17 cellular contexts compared by ENCODE assay signal in the genomic region with DNA sequence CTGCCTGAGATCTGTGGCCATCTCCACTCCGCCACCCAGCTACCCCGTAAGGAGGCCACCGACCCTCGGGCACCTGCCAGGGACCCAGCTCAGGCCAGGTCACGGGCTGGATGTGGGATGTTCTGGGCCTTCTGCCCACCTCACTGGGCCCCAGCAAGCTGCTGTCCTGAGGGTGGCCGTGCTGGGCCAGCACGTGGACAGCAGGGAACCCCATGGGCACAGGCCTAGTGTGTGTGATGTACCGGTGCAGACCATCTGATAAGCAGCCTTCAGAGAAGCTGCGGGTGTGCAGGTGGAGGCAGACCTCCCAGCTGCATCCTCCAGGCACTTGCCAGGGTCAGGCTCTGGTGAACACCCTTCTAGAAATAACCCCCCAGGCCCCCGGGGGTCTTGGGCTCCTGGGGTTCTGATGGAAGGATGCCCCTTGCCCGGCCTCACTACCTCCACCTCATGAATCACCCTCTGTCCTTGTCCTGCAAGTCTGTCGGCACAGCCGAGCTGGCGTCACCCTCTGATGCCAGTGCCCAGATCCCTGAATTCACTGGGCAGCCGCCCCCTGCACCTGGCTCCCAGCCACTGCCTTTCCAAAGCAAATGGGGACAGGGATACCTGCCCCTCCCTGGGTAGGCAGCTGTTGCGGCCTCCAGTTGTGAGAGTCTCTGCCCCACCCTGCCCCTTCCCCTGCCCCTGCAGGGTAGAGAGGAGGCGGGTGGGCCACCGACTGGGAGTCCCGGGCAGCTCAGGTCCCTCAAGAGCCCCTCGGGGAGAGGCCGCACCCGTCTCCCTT.
DNase-seq lines count a peak whose midpoint lies in the region; ATAC-seq and TF ChIP-seq lines count a peak whose summit lies in the region.
"Had no signal": no experiment of that assay in that cellular context is flagged by ENCODE, and none has a peak within 500 bp of the region (broad histone marks: within the 10 kb centered on the region; RNA-seq: fewer than 3 reads in every experiment).

No MANE protein-coding gene starts in this region.

- WGBS in adrenal gland, 4 donors = 45 to 64% (median 61%) methylated on average over 11 to 22 of the region's 22 CpGs
- 82% methylated on average over 22 of the region's 22 CpGs for WGBS in right cardiac atrium
- 60 to 82% (median 76%) methylated on average over 16 to 22 of the region's 22 CpGs for WGBS in spleen, 5 donors

- BruUV-seq in Calu3 (replicated peaks; lab: Mats Ljungman, UMichigan) = no TSS peak

- CTCF ChIA-PET in Calu3 (lab: Charles Lee) = interaction anchor here (1.6 kb wide), 1 partner anchor 137 kb away, joined by 4 read pairs; no protein-coding TSS in a partner anchor

- H3K36me3 Mint-ChIP-seq in IgD-negative memory B cell = no peaks in the 10 kb centered on the region
- H3K36me3 Mint-ChIP-seq in Calu3 (ENCODE audit: insufficient read depth, unreplicated experiment) = peaks cover 5% of the 10 kb centered on the region
- H3K36me3 Mint-ChIP-seq: T-cell had no signal

- no peaks in the 10 kb centered on the region for H3K27me3 ChIP-seq in adrenal gland
- no peaks in the 10 kb centered on the region for H3K27me3 ChIP-seq in right cardiac atrium (ENCODE audit: control insufficient read depth, insufficient read depth)
- no peaks in the 10 kb centered on the region for H3K27me3 ChIP-seq in spleen (replicated peaks in 1 of 7)
- H3K27me3 ChIP-seq: cardiac muscle cell, left lung had no signal

- no peak for TF ChIP-seq CTCF in adrenal gland (IDR thresholded peaks at IDR 0.05)
- no peak for TF ChIP-seq CTCF in spleen (IDR thresholded peaks at IDR 0.05 in 8 of 11, conservative IDR thresholded peaks at IDR 0.05 in 3 of 11)
- TF ChIP-seq CTCF in Calu3 (IDR thresholded peaks at IDR 0.05; ENCODE audit: unreplicated experiment) = no peak

- H3K4me3 Mint-ChIP-seq in IgD-negative memory B cell = peak overlapping the region in 1 of 4 donors; percentile 60
- H3K4me3 Mint-ChIP-seq in Calu3 (ENCODE audit: low read depth, unreplicated experiment) = no peak overlapping the region
- H3K4me3 Mint-ChIP-seq: activated CD4-positive, alpha-beta memory T cell treated with anti-CD3 and anti-CD28 coated beads, Interleukin-2, amount 10 ng/mL, durations not matched to agents 7 days and 5 days; T-cell had no signal

- H3K27ac Mint-ChIP-seq in IgD-negative memory B cell = peak overlapping the region in 2 of 3 donors; percentile 78 to 81
- H3K27ac Mint-ChIP-seq in Calu3 (ENCODE audit: unreplicated experiment) = no peak overlapping the region
- H3K27ac Mint-ChIP-seq: activated CD4-positive, alpha-beta memory T cell treated with anti-CD3 and anti-CD28 coated beads, Interleukin-2, amount 10 ng/mL, durations not matched to agents 7 days and 5 days; progenitor cell of endocrine pancreas; T-cell had no signal

- H3K27me3 Mint-ChIP-seq in IgD-negative memory B cell (no peaks in the 10 kb centered on the region), Calu3 (ENCODE audit: unreplicated experiment) (peaks cover 3% of the 10 kb centered on the region)
- H3K27me3 Mint-ChIP-seq: activated CD4-positive, alpha-beta memory T cell treated with anti-CD3 and anti-CD28 coated beads, Interleukin-2, amount 10 ng/mL, durations not matched to agents 7 days and 5 days; progenitor cell of endocrine pancreas; T-cell had no signal

- ATAC-seq in right cardiac atrium = no peak
- no peak for ATAC-seq in HG03045 (IDR thresholded peaks at IDR 0.05; ENCODE audit: unreplicated experiment)
- ATAC-seq: left lung, T-cell had no signal

- H3K36me3 ChIP-seq in adrenal gland (replicated peaks in 1 of 2) = no peaks in the 10 kb centered on the region
- H3K36me3 ChIP-seq in spleen = no peaks in the 10 kb centered on the region
- H3K36me3 ChIP-seq: cardiac muscle cell, left lung had no signal

- peak; percentile 58 to 88 (median 80) for DNase-seq in adrenal gland
- peak; percentile 12 to 56 (median 45) for DNase-seq in right cardiac atrium
- peak; percentile 80 for DNase-seq in spleen
- no peak for DNase-seq in KG1 (lab: John Stamatoyannopoulos, UW)
- DNase-seq in Calu3 = no peak
- no peak for DNase-seq in effector CD4-positive, alpha-beta T cell
- DNase-seq: activated CD4-positive, alpha-beta memory T cell treated with anti-CD3 and anti-CD28 coated beads, Interleukin-2, amount 10 ng/mL, durations not matched to agents 7 days and 5 days; GDM1; GM23248; NCI-H82; T-cell had no signal

- H3K9me3 Mint-ChIP-seq in IgD-negative memory B cell (no peaks in the 10 kb centered on the region), Calu3 (ENCODE audit: low read depth, unreplicated experiment) (no peaks in the 10 kb centered on the region)
- H3K9me3 Mint-ChIP-seq: activated CD4-positive, alpha-beta memory T cell treated with anti-CD3 and anti-CD28 coated beads, Interleukin-2, amount 10 ng/mL, durations not matched to agents 7 days and 5 days; T-cell had no signal

- no peak overlapping the region for H3K4me3 ChIP-seq in adrenal gland
- H3K4me3 ChIP-seq in right cardiac atrium (ENCODE audit: low read length) = no peak overlapping the region
- no peak overlapping the region for H3K4me3 ChIP-seq in spleen
- H3K4me3 ChIP-seq: cardiac muscle cell, GM23248, left lung had no signal

- H3K4me1 Mint-ChIP-seq in IgD-negative memory B cell (peaks cover 19 to 49% (median 34%) of the 10 kb centered on the region in 3 donors), Calu3 (ENCODE audit: low read depth, unreplicated experiment) (no peaks in the 10 kb centered on the region)
- H3K4me1 Mint-ChIP-seq: activated CD4-positive, alpha-beta memory T cell treated with anti-CD3 and anti-CD28 coated beads, Interleukin-2, amount 10 ng/mL, durations not matched to agents 7 days and 5 days had no signal

- no peak for TF ChIP-seq POLR2A in adrenal gland (IDR thresholded peaks at IDR 0.05)
- TF ChIP-seq POLR2A in spleen (IDR thresholded peaks at IDR 0.05) = no peak

- H3K4me1 ChIP-seq in adrenal gland (replicated peaks in 1 of 2) = peaks cover 8 to 13% of the 10 kb centered on the region in 2 donors
- H3K4me1 ChIP-seq in right cardiac atrium (ENCODE audit: control insufficient read depth, insufficient read depth, low read length) = no peaks in the 10 kb centered on the region
- H3K4me1 ChIP-seq in spleen = peaks cover 3 to 100% (median 72%) of the 10 kb centered on the region in 6 donors

- H3K27ac ChIP-seq in adrenal gland (peak overlapping the region in 3 of 5 donors; percentile 26 to 81 (median 78)), right cardiac atrium (ENCODE audit: low read length) (no peak overlapping the region), spleen (peak overlapping the region in 5 of 8 donors; percentile 8 to 86 (median 48))
- H3K27ac ChIP-seq: cardiac muscle cell, GM23248, left lung, VCaP had no signal

- H3K9me3 ChIP-seq in adrenal gland (replicated peaks in 1 of 3) (no peaks in the 10 kb centered on the region), right cardiac atrium (ENCODE audit: control insufficient read depth, low read length) (no peaks in the 10 kb centered on the region), spleen (no peaks in the 10 kb centered on the region)
- H3K9me3 ChIP-seq: left lung had no signal

- intact Hi-C loops in adrenal gland (cut with DNase I) = no loop called here
- intact Hi-C loops in right cardiac atrium (cut with DNase I) = no loop called here
- intact Hi-C loops in spleen (cut with DNase I; ENCODE audit: low total_unique reads) = no loop called here
- intact Hi-C loops in Calu3 (cut with micrococcal nuclease; ENCODE audit: unreplicated experiment) = no loop called here

Comparison
In these comparisons a context has a peak if more than half of its experiments do, and no peak if none do; other contexts are left out.
1. DNase-seq: peak in adrenal gland (7 of 7), right cardiac atrium (3 of 3) and spleen (single experiment); none in KG1 (single experiment), Calu3 (single experiment) and effector CD4-positive, alpha-beta T cell (single experiment).